ENCODE assay signal across 10 cellular contexts in genomic region chr7:121180436-121181063, GRCh38.
DNase-seq lines count a peak whose midpoint lies in the region; ATAC-seq and TF ChIP-seq lines count a peak whose summit lies in the region.
"Had no signal": no experiment of that assay in that cellular context is flagged by ENCODE, and none has a peak within 500 bp of the region (broad histone marks: within the 10 kb centered on the region; RNA-seq: fewer than 3 reads in every experiment).

No MANE protein-coding gene starts in this region.

- peak overlapping the region; percentile 82 for H3K4me2 ChIP-seq in BLaER1

- ATAC-seq in GM19035 (IDR thresholded peaks at IDR 0.05; ENCODE audit: unreplicated experiment) (peak; percentile 73), HG02678 (IDR thresholded peaks at IDR 0.05; ENCODE audit: unreplicated experiment) (peak; percentile 91), HG03520 (IDR thresholded peaks at IDR 0.05; ENCODE audit: unreplicated experiment) (peak; percentile 90)
- ATAC-seq: Panc1 had no signal

- H3K9ac ChIP-seq in BLaER1: peak overlapping the region; percentile 71

- TF ChIP-seq CTCF in stomach (IDR thresholded peaks at IDR 0.05): no peak

- DNase-seq in NCI-H748 (lab: John Stamatoyannopoulos, UW; ENCODE audit: unreplicated experiment) (no peak), stomach (no peak), AG08395 (ENCODE audit: low spot score) (no peak)
- no peak for DNase-seq in activated CD8-positive, alpha-beta memory T cell treated with anti-CD3 and anti-CD28 coated beads, Interleukin-2, amount 50 U/mL, for 48 hours
- DNase-seq: activated CD4-positive, alpha-beta T cell treated with anti-CD3 and anti-CD28 coated beads for 4 hours had no signal

- no peak for TF ChIP-seq POLR2A in stomach (IDR thresholded peaks at IDR 0.05)

- H3K9me3 ChIP-seq in BLaER1: peaks cover 4% of the 10 kb centered on the region; the same call in 1 of the 2 replicates
- no peaks in the 10 kb centered on the region for H3K9me3 ChIP-seq in stomach

- H3K27me3 ChIP-seq in BLaER1 (no peaks in the 10 kb centered on the region), stomach (no peaks in the 10 kb centered on the region)

- intact Hi-C loops in stomach (cut with DNase I; ENCODE audit: low total_unique reads): no loop called here

- H4K20me1 ChIP-seq in BLaER1: no peaks in the 10 kb centered on the region

- H3K4me3 ChIP-seq in BLaER1 (peak overlapping the region; percentile 46), stomach (no peak overlapping the region)

- H3K27ac ChIP-seq in BLaER1: peak overlapping the region; percentile 87
- H3K27ac ChIP-seq in stomach: no peak overlapping the region

- H3K4me1 ChIP-seq in BLaER1 (peaks cover 94% of the 10 kb centered on the region), stomach (no peaks in the 10 kb centered on the region)

- TF ChIP-seq EP300 in stomach (IDR thresholded peaks at IDR 0.05): no peak

- H3K36me3 ChIP-seq in BLaER1 (peaks cover 10% of the 10 kb centered on the region; the same call in 1 of the 2 replicates), stomach (no peaks in the 10 kb centered on the region)

- 81 to 85% (median 82%) methylated on average over 4 of the region's 4 CpGs for WGBS in stomach, 5 donors
